ENCODE assay signal across 1 cellular context in genomic region chr4:73867783-73868182, GRCh38.
TF ChIP-seq lines count a peak whose summit lies in the region.

No MANE protein-coding gene starts in this region.

TF ChIP-seq in liver, 16 proteins besides CTCF, POLR2A, EP300 and RAD21:
- TF ChIP-seq ATF3 (IDR thresholded peaks at IDR 0.05), result no peak
- no peak for TF ChIP-seq ZBTB33 (IDR thresholded peaks at IDR 0.05)
- no peak for TF ChIP-seq HNF4A (conservative IDR thresholded peaks at IDR 0.05)
- TF ChIP-seq, protein P1, sequence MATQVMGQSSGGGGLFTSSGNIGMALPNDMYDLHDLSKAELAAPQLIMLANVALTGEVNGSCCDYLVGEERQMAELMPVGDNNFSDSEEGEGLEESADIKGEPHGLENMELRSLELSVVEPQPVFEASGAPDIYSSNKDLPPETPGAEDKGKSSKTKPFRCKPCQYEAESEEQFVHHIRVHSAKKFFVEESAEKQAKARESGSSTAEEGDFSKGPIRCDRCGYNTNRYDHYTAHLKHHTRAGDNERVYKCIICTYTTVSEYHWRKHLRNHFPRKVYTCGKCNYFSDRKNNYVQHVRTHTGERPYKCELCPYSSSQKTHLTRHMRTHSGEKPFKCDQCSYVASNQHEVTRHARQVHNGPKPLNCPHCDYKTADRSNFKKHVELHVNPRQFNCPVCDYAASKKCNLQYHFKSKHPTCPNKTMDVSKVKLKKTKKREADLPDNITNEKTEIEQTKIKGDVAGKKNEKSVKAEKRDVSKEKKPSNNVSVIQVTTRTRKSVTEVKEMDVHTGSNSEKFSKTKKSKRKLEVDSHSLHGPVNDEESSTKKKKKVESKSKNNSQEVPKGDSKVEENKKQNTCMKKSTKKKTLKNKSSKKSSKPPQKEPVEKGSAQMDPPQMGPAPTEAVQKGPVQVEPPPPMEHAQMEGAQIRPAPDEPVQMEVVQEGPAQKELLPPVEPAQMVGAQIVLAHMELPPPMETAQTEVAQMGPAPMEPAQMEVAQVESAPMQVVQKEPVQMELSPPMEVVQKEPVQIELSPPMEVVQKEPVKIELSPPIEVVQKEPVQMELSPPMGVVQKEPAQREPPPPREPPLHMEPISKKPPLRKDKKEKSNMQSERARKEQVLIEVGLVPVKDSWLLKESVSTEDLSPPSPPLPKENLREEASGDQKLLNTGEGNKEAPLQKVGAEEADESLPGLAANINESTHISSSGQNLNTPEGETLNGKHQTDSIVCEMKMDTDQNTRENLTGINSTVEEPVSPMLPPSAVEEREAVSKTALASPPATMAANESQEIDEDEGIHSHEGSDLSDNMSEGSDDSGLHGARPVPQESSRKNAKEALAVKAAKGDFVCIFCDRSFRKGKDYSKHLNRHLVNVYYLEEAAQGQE (IDR thresholded peaks at IDR 0.05), result no peak
- no peak for TF ChIP-seq FOXA1 (IDR thresholded peaks at IDR 0.05)
- no peak for TF ChIP-seq GABPA (IDR thresholded peaks at IDR 0.05 in 1 of 2, conservative IDR thresholded peaks at IDR 0.05 in 1 of 2)
- no peak for TF ChIP-seq HNF4G (IDR thresholded peaks at IDR 0.05)
